8 cellular contexts compared by ENCODE assay signal in genomic region chr7:29806131-29806792, GRCh38.
DNase-seq lines count a peak whose midpoint lies in the region; ATAC-seq and TF ChIP-seq lines count a peak whose summit lies in the region.

TSS of gene WIPF3 (plus strand) at chr7:29806508. CDS start at chr7:29834725, 28,217 bp downstream.

- H3K27me3 Mint-ChIP-seq in stimulated activated naive CD8-positive, alpha-beta T cell treated with anti-CD3 and anti-CD28 coated beads, Interleukin-15, Interleukin-2, amounts not matched to agents 100 ng/mL and 50 ng/mL, for 24 hours, result peaks cover 81% of the 10 kb centered on the region
- peaks cover 89% of the 10 kb centered on the region for H3K27me3 Mint-ChIP-seq in stimulated activated naive CD8-positive, alpha-beta T cell treated with anti-CD3 and anti-CD28 coated beads, Interleukin-15, amount 100 ng/mL, for 72 hours

- no peak within 1 kb of the TSS for H3K27ac ChIP-seq in brain microvascular endothelial cell

- H3K9me3 Mint-ChIP-seq in stimulated activated naive CD8-positive, alpha-beta T cell treated with anti-CD3 and anti-CD28 coated beads, Interleukin-15, Interleukin-2, amounts not matched to agents 100 ng/mL and 50 ng/mL, for 24 hours, result no peaks in the 10 kb centered on the region
- no peaks in the 10 kb centered on the region for H3K9me3 Mint-ChIP-seq in stimulated activated naive CD8-positive, alpha-beta T cell treated with anti-CD3 and anti-CD28 coated beads, Interleukin-15, amount 100 ng/mL, for 72 hours

- ATAC-seq in stimulated activated naive CD8-positive, alpha-beta T cell treated with anti-CD3 and anti-CD28 coated beads, Interleukin-15, Interleukin-2, amounts not matched to agents 100 U/mL and 50 U/mL, for 24 hours, result no peak
- peak; percentile 53 for ATAC-seq in stimulated activated naive CD8-positive, alpha-beta T cell treated with anti-CD3 and anti-CD28 coated beads, Interleukin-15, amount 100 ng/mL, for 72 hours
- ATAC-seq in HG02798 (IDR thresholded peaks at IDR 0.05; ENCODE audit: poor library complexity, unreplicated experiment), result no peak

- peaks cover 74% of the 10 kb centered on the region for H3K27me3 ChIP-seq in brain microvascular endothelial cell (replicated peaks)

- in situ Hi-C loops in brain microvascular endothelial cell (cut with HindIII; ENCODE audit: low pct_ligation_motif_present, low sequenced_read_pairs), result no loop called here

- no peak for TF ChIP-seq CTCF in brain microvascular endothelial cell (IDR thresholded peaks at IDR 0.05; ENCODE audit: low read depth, low read length, missing control alignments)

- no peaks in the 10 kb centered on the region for H3K36me3 ChIP-seq in brain microvascular endothelial cell (replicated peaks)

- peak within 1 kb of the TSS; percentile 33 for H3K4me3 Mint-ChIP-seq in stimulated activated naive CD8-positive, alpha-beta T cell treated with anti-CD3 and anti-CD28 coated beads, Interleukin-15, Interleukin-2, amounts not matched to agents 100 ng/mL and 50 ng/mL, for 24 hours
- H3K4me3 Mint-ChIP-seq in stimulated activated naive CD8-positive, alpha-beta T cell treated with anti-CD3 and anti-CD28 coated beads, Interleukin-15, amount 100 ng/mL, for 72 hours, result peak within 1 kb of the TSS; percentile 11 to 61

- H3K4me1 Mint-ChIP-seq in stimulated activated naive CD8-positive, alpha-beta T cell treated with anti-CD3 and anti-CD28 coated beads, Interleukin-15, Interleukin-2, amounts not matched to agents 100 ng/mL and 50 ng/mL, for 24 hours (ENCODE audit: low read depth), result peaks cover 6% of the 10 kb centered on the region
- peaks cover 7% of the 10 kb centered on the region for H3K4me1 Mint-ChIP-seq in stimulated activated naive CD8-positive, alpha-beta T cell treated with anti-CD3 and anti-CD28 coated beads, Interleukin-15, amount 100 ng/mL, for 72 hours

- DNase-seq in stimulated activated naive CD8-positive, alpha-beta T cell treated with anti-CD3 and anti-CD28 coated beads, Interleukin-15, Interleukin-2, amounts not matched to agents 100 U/mL and 50 U/mL, for 24 hours, result no peak
- DNase-seq in brain microvascular endothelial cell, result no peak
- peak; percentile 33 for DNase-seq in kidney tubule cell (ENCODE audit: low spot score)
- DNase-seq in stimulated activated naive CD8-positive, alpha-beta T cell treated with anti-CD3 and anti-CD28 coated beads, Interleukin-15, amount 100 ng/mL, for 72 hours, result peak in 1 of 2 donors; percentile 17
- DNase-seq in NOMO-1 (lab: John Stamatoyannopoulos, UW; ENCODE audit: unreplicated experiment in 2 of 2), result no peak
- no peak for DNase-seq in NCI-H446 (lab: John Stamatoyannopoulos, UW)

- H3K27ac Mint-ChIP-seq in stimulated activated naive CD8-positive, alpha-beta T cell treated with anti-CD3 and anti-CD28 coated beads, Interleukin-15, Interleukin-2, amounts not matched to agents 100 ng/mL and 50 ng/mL, for 24 hours, result no peak within 1 kb of the TSS
- no peak within 1 kb of the TSS for H3K27ac Mint-ChIP-seq in stimulated activated naive CD8-positive, alpha-beta T cell treated with anti-CD3 and anti-CD28 coated beads, Interleukin-15, amount 100 ng/mL, for 72 hours

- peak within 1 kb of the TSS; percentile 17 for H3K4me3 ChIP-seq in brain microvascular endothelial cell (ENCODE audit: low read depth, low read length)

- H3K36me3 Mint-ChIP-seq in stimulated activated naive CD8-positive, alpha-beta T cell treated with anti-CD3 and anti-CD28 coated beads, Interleukin-15, Interleukin-2, amounts not matched to agents 100 ng/mL and 50 ng/mL, for 24 hours (ENCODE audit: low read depth), result no peaks in the 10 kb centered on the region
